Comparison of ENCODE assay signal across 18 cellular contexts in genomic region chr15:32691316-32692032, GRCh38. TPM values are rescaled to one million over a fixed set of nuclear protein-coding genes. Genes with fewer than 3 reads are reported as not detected.
"Had no signal": no experiment of that assay in that cellular context is flagged by ENCODE, and none has a peak within 500 bp of the region (broad histone marks: within the 10 kb centered on the region; RNA-seq: fewer than 3 reads in every experiment).

No MANE protein-coding gene starts in this region.

- H3K9me3 ChIP-seq: lower lobe of right lung, transverse colon, uterus had no signal

- H3K4me1 ChIP-seq: lower lobe of right lung, transverse colon, uterus had no signal

- FAIRE-seq: keratinocyte had no signal

- ATAC-seq: activated CD8-positive, alpha-beta T cell treated with anti-CD3 and anti-CD28 coated beads for 36 hours; activated naive CD8-positive, alpha-beta T cell treated with anti-CD3 and anti-CD28 coated beads, Interleukin-2, amount 50 U/mL, for 24 hours; activated T-cell treated with anti-CD3 and anti-CD28 coated beads, Interleukin-2, amount 50 U/mL, for 4 hours; lower lobe of right lung; natural killer cell treated with Interleukin-12 subunit alpha and Interleukin-12 subunit beta and Interleukin-15 and Interleukin-18, amount 100 ng/mL, for 72 hours; stimulated activated naive CD8-positive, alpha-beta T cell treated with anti-CD3 and anti-CD28 coated beads, Interleukin-15, Interleukin-2, amounts not matched to agents 100 U/mL and 50 U/mL, for 24 hours; T-cell; WTC11 had no signal

- H3K4me3 ChIP-seq: coronary artery, lower lobe of right lung, transverse colon, uterus had no signal

- DNase-seq: activated CD4-positive, alpha-beta T cell treated with anti-CD3 and anti-CD28 coated beads for 4 hours; activated CD8-positive, alpha-beta T cell treated with anti-CD3 and anti-CD28 coated beads for 36 hours; activated naive CD4-positive, alpha-beta T cell treated with anti-CD3 and anti-CD28 coated beads for 36 hours; activated naive CD8-positive, alpha-beta T cell treated with anti-CD3 and anti-CD28 coated beads, Interleukin-2, amount 50 U/mL, for 24 hours; activated T-cell treated with anti-CD3 and anti-CD28 coated beads, Interleukin-2, amount 50 U/mL, for 4 hours; brain microvascular endothelial cell; lower lobe of right lung; posterior cingulate gyrus; retina; stimulated activated CD4-positive, alpha-beta T cell treated with anti-CD3 and anti-CD28 coated beads, Interleukin-2, amount 100 ng/mL, for 24 hours; stimulated activated naive CD8-positive, alpha-beta T cell treated with anti-CD3 and anti-CD28 coated beads, Interleukin-15, Interleukin-2, amounts not matched to agents 100 U/mL and 50 U/mL, for 24 hours; T-cell; transverse colon; uterus had no signal

- H3K27me3 ChIP-seq: brain microvascular endothelial cell, transverse colon, uterus had no signal

- H3K27ac ChIP-seq: brain microvascular endothelial cell, coronary artery, lower lobe of right lung, transverse colon, uterus had no signal

- H3K36me3 ChIP-seq: brain microvascular endothelial cell, lower lobe of right lung, transverse colon, uterus had no signal

RNA-seq across cellular contexts. Expression of gene GREM1, which starts 26.3 kb away (rescaled TPM):
- total RNA-seq: activated CD8-positive, alpha-beta T cell treated with anti-CD3 and anti-CD28 coated beads for 36 hours; activated naive CD4-positive, alpha-beta T cell treated with anti-CD3 and anti-CD28 coated beads for 36 hours had no signal

RNA-seq across cellular contexts. Expression of gene SCG5, which starts 50.0 kb away (rescaled TPM):
- total RNA-seq: T-cell had no signal
